Comparison of ENCODE assay signal across 16 cellular contexts in the genomic region with DNA sequence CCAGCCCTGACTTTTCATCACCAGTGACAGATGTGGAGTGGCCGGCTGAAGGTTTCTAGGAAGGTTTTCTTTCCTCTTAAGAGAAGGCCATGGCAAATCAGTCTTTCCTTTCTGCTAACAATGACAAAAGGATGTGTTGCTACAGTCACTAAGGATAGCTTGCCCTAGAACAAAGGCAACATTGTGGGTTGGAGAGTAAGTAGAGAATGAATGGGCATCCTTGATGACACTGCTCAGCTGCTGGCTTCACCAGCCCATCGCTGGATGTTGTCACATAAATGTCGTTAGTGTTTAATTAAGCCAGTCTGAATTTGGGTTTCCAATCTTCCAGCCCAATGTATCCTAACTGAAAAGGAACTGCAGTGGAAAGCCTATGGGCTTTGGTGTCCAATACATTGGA.
DNase-seq lines count a peak whose midpoint lies in the region; ATAC-seq and TF ChIP-seq lines count a peak whose summit lies in the region.
"Had no signal": no experiment of that assay in that cellular context is flagged by ENCODE, and none has a peak within 500 bp of the region (broad histone marks: within the 10 kb centered on the region; RNA-seq: fewer than 3 reads in every experiment).

No MANE protein-coding gene starts in this region.

- H3K27ac ChIP-seq in suprapubic skin: no peak overlapping the region
- H3K27ac ChIP-seq: HL-60 had no signal

- H3K9me3 Mint-ChIP-seq in T-cell: peaks cover 0 to 4% (median 0%) of the 10 kb centered on the region in 3 donors
- H3K9me3 Mint-ChIP-seq: CD4-positive, alpha-beta T cell; HFFc6 had no signal

- no peaks in the 10 kb centered on the region for H3K36me3 ChIP-seq in suprapubic skin
- H3K36me3 ChIP-seq: BE2C had no signal

- POLR2A ChIA-PET in T-cell (lab: Charles Lee): no interaction called here

- H3K9me3 ChIP-seq in suprapubic skin: no peaks in the 10 kb centered on the region
- H3K9me3 ChIP-seq: BE2C had no signal

- no peak overlapping the region for H3K4me3 ChIP-seq in suprapubic skin

- H3K4me1 ChIP-seq in suprapubic skin: no peaks in the 10 kb centered on the region
- H3K4me1 ChIP-seq: BE2C had no signal

- no peak for ATAC-seq in T-cell (replicated peaks in 1 of 4)
- ATAC-seq: HCT116 had no signal

- WGBS in suprapubic skin: 78% methylated on average over 3 of the region's 3 CpGs

- TF ChIP-seq EP300 in suprapubic skin (IDR thresholded peaks at IDR 0.05): no peak

- H3K36me3 Mint-ChIP-seq in T-cell: peaks cover 35% of the 10 kb centered on the region

- CTCF ChIA-PET in T-cell (lab: Charles Lee): no interaction called here

- no peaks in the 10 kb centered on the region for H3K27me3 Mint-ChIP-seq in T-cell
- H3K27me3 Mint-ChIP-seq: CD4-positive, alpha-beta T cell had no signal

- TF ChIP-seq CTCF in GM20000 (IDR thresholded peaks at IDR 0.05; ENCODE audit: extremely low read depth, missing control alignments): no peak
- no peak for TF ChIP-seq CTCF in suprapubic skin (IDR thresholded peaks at IDR 0.05)

- H3K4me1 Mint-ChIP-seq in T-cell: peaks cover 0 to 1% (median 0%) of the 10 kb centered on the region in 3 donors

- H3K27ac Mint-ChIP-seq in T-cell: no peak overlapping the region
- H3K27ac Mint-ChIP-seq: CD4-positive, alpha-beta T cell; HFFc6 had no signal

- DNase-seq in COLO829 (ENCODE audit: low spot score): peak; percentile 41
- DNase-seq in foreskin melanocyte: peak; percentile 35
- DNase-seq in medulla oblongata (ENCODE audit: extremely low spot score): peak; percentile 83
- peak; percentile 95 for DNase-seq in pons (ENCODE audit: low spot score)
- no peak for DNase-seq in T-cell
- no peak for DNase-seq in GM20000 (ENCODE audit: low spot score)
- no peak for DNase-seq in suprapubic skin (ENCODE audit: low spot score in 2 of 2)
- no peak for DNase-seq in activated CD4-positive, alpha-beta T cell treated with anti-CD3 and anti-CD28 coated beads, Interleukin-2, amount 50 U/mL, for 4 hours
- DNase-seq: 8988T; BE2C; CD4-positive, alpha-beta T cell; DMS79 treated with DMSO at 0.1 percent for 48 hours; GF-D8; HFFc6 had no signal

- no peak for TF ChIP-seq POLR2A in suprapubic skin (IDR thresholded peaks at IDR 0.05)

- no peaks in the 10 kb centered on the region for H3K27me3 ChIP-seq in suprapubic skin
- H3K27me3 ChIP-seq: BE2C had no signal

- H3K4me3 Mint-ChIP-seq in T-cell: no peak overlapping the region
- H3K4me3 Mint-ChIP-seq: CD4-positive, alpha-beta T cell; HFFc6 had no signal

Comparison
In these comparisons a context has a peak if more than half of its experiments do, and no peak if none do; other contexts are left out.
1. DNase-seq: peak in COLO829 (single experiment), foreskin melanocyte (single experiment), medulla oblongata (single experiment) and pons (single experiment); none in T-cell (0 of 34), GM20000 (single experiment), suprapubic skin (0 of 2) and activated CD4-positive, alpha-beta T cell treated with anti-CD3 and anti-CD28 coated beads, Interleukin-2, amount 50 U/mL, for 4 hours (0 of 2).